ENCODE assay signal across 11 cellular contexts in the genomic region with DNA sequence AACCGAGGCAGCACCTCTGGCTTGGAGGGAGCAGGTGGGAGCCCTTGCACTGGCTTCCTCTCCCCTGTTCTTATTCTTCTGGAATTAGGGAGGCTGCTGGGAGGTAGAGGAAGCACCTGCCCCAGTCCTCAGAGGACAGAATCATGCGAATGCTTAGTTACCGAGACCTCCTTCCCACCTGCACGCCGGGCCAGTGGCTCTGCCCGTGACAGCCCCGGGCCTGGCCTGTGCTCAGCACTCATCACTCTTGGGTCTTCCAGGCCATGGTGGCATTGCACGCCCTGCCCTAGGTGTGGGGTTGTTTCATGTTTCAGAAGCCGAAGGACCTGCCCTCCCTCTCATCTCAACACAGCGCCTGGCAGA. TPM values are rescaled to one million over a fixed set of nuclear protein-coding genes. Genes with fewer than 3 reads are reported as not detected.
DNase-seq lines count a peak whose midpoint lies in the region; ATAC-seq, FAIRE-seq and TF ChIP-seq lines count a peak whose summit lies in the region.
"Had no signal": no experiment of that assay in that cellular context is flagged by ENCODE, and none has a peak within 500 bp of the region (broad histone marks: within the 10 kb centered on the region; RNA-seq: fewer than 3 reads in every experiment).

No MANE protein-coding gene starts in this region.

- TF ChIP-seq POLR2A in NB4 (IDR thresholded peaks at IDR 0.05; ENCODE audit: extremely low read depth, insufficient read length): no peak

- H3K27ac ChIP-seq in BLaER1: peak overlapping the region; percentile 94
- no peak overlapping the region for H3K27ac ChIP-seq in pancreas

- peaks cover 10% of the 10 kb centered on the region for H3K9me3 ChIP-seq in BLaER1
- no peaks in the 10 kb centered on the region for H3K9me3 ChIP-seq in pancreas
- H3K9me3 ChIP-seq: Caco-2 had no signal

- H3K27ac Mint-ChIP-seq in immature natural killer cell: peak overlapping the region; percentile 69 to 93 (median 82)

- intact Hi-C loops in pancreas (cut with DNase I): no loop called here

- peaks cover 12 to 23% (median 14%) of the 10 kb centered on the region in 3 donors for H3K27me3 Mint-ChIP-seq in immature natural killer cell (ENCODE audit: low read depth in 3 of 3)

- 81 to 86% methylated on average over 9 to 10 of the region's 10 CpGs for WGBS in pancreas, 2 donors

- H3K27me3 ChIP-seq in BLaER1: peaks cover 8% of the 10 kb centered on the region
- H3K27me3 ChIP-seq in pancreas: no peaks in the 10 kb centered on the region

- H3K9ac ChIP-seq in BLaER1: peak overlapping the region; percentile 82

- ATAC-seq in GM19467 (IDR thresholded peaks at IDR 0.05; ENCODE audit: unreplicated experiment) (peak; percentile 34), pancreas (no peak)

- H3K4me1 ChIP-seq in BLaER1 (peaks cover 100% of the 10 kb centered on the region), pancreas (no peaks in the 10 kb centered on the region)
- H3K4me1 ChIP-seq: Caco-2 had no signal

- 0 out of 2 replicates have a peak, but pooled peaks cover 5% of the 10 kb centered on the region for H3K36me3 ChIP-seq in BLaER1
- no peaks in the 10 kb centered on the region for H3K36me3 ChIP-seq in pancreas

- peak overlapping the region in 4 of 5 donors; percentile 44 to 81 (median 70) for H3K4me3 Mint-ChIP-seq in immature natural killer cell
- H3K4me3 Mint-ChIP-seq: nephron progenitor cell had no signal

- H4K20me1 ChIP-seq in BLaER1: no peaks in the 10 kb centered on the region

- H3K36me3 Mint-ChIP-seq in immature natural killer cell: no peaks in the 10 kb centered on the region

- no peak for FAIRE-seq in pancreas (lab: Jason Lieb, UNC)

- TF ChIP-seq CTCF in NB4 (IDR thresholded peaks at IDR 0.05; ENCODE audit: low read depth, low read length) (no peak), pancreas (IDR thresholded peaks at IDR 0.05) (no peak)

- peaks cover 0 to 1% (median 0%) of the 10 kb centered on the region in 6 donors for H3K9me3 Mint-ChIP-seq in immature natural killer cell

- peak overlapping the region; percentile 99 for H3K4me2 ChIP-seq in BLaER1

- H3K4me1 Mint-ChIP-seq in immature natural killer cell: peaks cover 18 to 21% of the 10 kb centered on the region in 2 donors

- H3K4me3 ChIP-seq in BLaER1 (peak overlapping the region; percentile 64), NB4 (ENCODE audit: low read depth, low read length) (peak overlapping the region; percentile 0), pancreas (no peak overlapping the region)

- DNase-seq in NB4 (ENCODE audit: low read depth) (no peak), immature natural killer cell (no peak), DMS153 treated with DMSO at 0.1 percent for 48 hours (lab: John Stamatoyannopoulos, UW; ENCODE audit: unreplicated experiment) (no peak), NCI-H128 (lab: John Stamatoyannopoulos, UW; ENCODE audit: unreplicated experiment) (no peak), AML-193 (lab: John Stamatoyannopoulos, UW) (no peak), pancreas (no peak)
- DNase-seq: Caco-2, NCI-H2029 treated with DMSO at 0.1 percent for 48 hours, nephron progenitor cell had no signal

RNA-seq across cellular contexts. Expression of a gene that starts 45.3 kb away (rescaled TPM):
- polyA plus RNA-seq in immature natural killer cell: not detected
- 1 to 10 TPM; 1.8 to 8.8 (median 3.3) TPM for total RNA-seq in pancreas
- 10 to 100 TPM; 13.1 to 18.6 TPM for polyA plus RNA-seq in pancreas

Comparison
In these comparisons a context has a peak if more than half of its experiments do, and no peak if none do; other contexts are left out.
1. H3K4me3 ChIP-seq: peak in BLaER1 (single experiment) and NB4 (single experiment); none in pancreas (0 of 4).
2. RNA of a gene that starts 45.3 kb away (polyA plus RNA-seq): 13.1 to 18.6 TPM in pancreas; not detected in immature natural killer cell; every median in the first group is over 10 times any median in the second.